9 cellular contexts compared by ENCODE assay signal in genomic region chrX:119234931-119235555, GRCh38. TPM values are rescaled to one million over a fixed set of nuclear protein-coding genes. Genes with fewer than 3 reads are reported as not detected.
DNase-seq lines count a peak whose midpoint lies in the region; ATAC-seq, FAIRE-seq and TF ChIP-seq lines count a peak whose summit lies in the region.
"Had no signal": no experiment of that assay in that cellular context is flagged by ENCODE, and none has a peak within 500 bp of the region (broad histone marks: within the 10 kb centered on the region; RNA-seq: fewer than 3 reads in every experiment).

No MANE protein-coding gene starts in this region.

- H3K4me1 ChIP-seq in HUES64 (ENCODE audit: insufficient read depth, low read length) (peaks cover 33% of the 10 kb centered on the region), small intestine (ENCODE audit: control insufficient read depth in 2 of 2, insufficient read depth in 1 of 2, low read depth in 1 of 2, low read length in 1 of 2) (peaks cover 0 to 10% of the 10 kb centered on the region in 2 donors)
- H3K4me1 ChIP-seq in naive thymus-derived CD4-positive, alpha-beta T cell (ENCODE audit: control insufficient read depth in 2 of 2, insufficient read depth in 2 of 2, low read length in 2 of 2): peaks cover 8 to 11% of the 10 kb centered on the region in 2 donors

- DNase-seq in AG10803 (ENCODE audit: low read depth) (peak; percentile 80), NCI-H2029 (lab: John Stamatoyannopoulos, UW) (no peak), small intestine (no peak), hippocampal formation (lab: John Stamatoyannopoulos, UW) (no peak)
- DNase-seq in naive thymus-derived CD4-positive, alpha-beta T cell: no peak
- DNase-seq in stimulated activated CD4-positive, alpha-beta T cell treated with anti-CD3 and anti-CD28 coated beads, Interleukin-15, amount 100 ng/mL, for 24 hours: no peak
- DNase-seq: midbrain had no signal

- H3K27ac Mint-ChIP-seq in dendritic cell treated with granulocyte-macrophage colony-stimulating factor and Interleukin-4, amounts not matched to agents 40 ng/mL and 50 ng/mL, for 4 days: peak overlapping the region; percentile 88
- peak overlapping the region in 7 of 9 donors; percentile 49 to 86 (median 72) for H3K27ac Mint-ChIP-seq in naive thymus-derived CD4-positive, alpha-beta T cell

- WGBS in HUES64: 9% methylated on average over 10 of the region's 10 CpGs
- WGBS in small intestine, 3 donors: 74 to 84% (median 82%) methylated on average over 10 of the region's 10 CpGs

- CTCF ChIA-PET in naive thymus-derived CD4-positive, alpha-beta T cell (lab: Charles Lee): no interaction called here

- no peaks in the 10 kb centered on the region for H3K9me3 ChIP-seq in HUES64 (ENCODE audit: insufficient read depth, low read depth, low read length)
- H3K9me3 ChIP-seq in naive thymus-derived CD4-positive, alpha-beta T cell (ENCODE audit: control insufficient read depth in 2 of 3, low read length in 3 of 3): no peaks in the 10 kb centered on the region
- no peaks in the 10 kb centered on the region for H3K9me3 ChIP-seq in small intestine (ENCODE audit: control insufficient read depth, low read depth)

- H3K36me3 Mint-ChIP-seq in dendritic cell treated with granulocyte-macrophage colony-stimulating factor and Interleukin-4, amounts not matched to agents 40 ng/mL and 50 ng/mL, for 4 days (ENCODE audit: low read depth): peaks cover 16% of the 10 kb centered on the region
- peaks cover 0 to 4% (median 0%) of the 10 kb centered on the region in 5 donors for H3K36me3 Mint-ChIP-seq in naive thymus-derived CD4-positive, alpha-beta T cell

- peaks cover 16% of the 10 kb centered on the region for H3K36me3 ChIP-seq in HUES64 (ENCODE audit: insufficient read depth, low read length)
- peaks cover 0 to 7% (median 0%) of the 10 kb centered on the region in 3 experiments for H3K36me3 ChIP-seq in naive thymus-derived CD4-positive, alpha-beta T cell (ENCODE audit: control insufficient read depth in 2 of 3, insufficient read depth in 3 of 3, low read length in 3 of 3)
- H3K36me3 ChIP-seq in small intestine (ENCODE audit: control insufficient read depth in 2 of 2, insufficient read depth in 2 of 2, low read length in 2 of 2): no peaks in the 10 kb centered on the region

- H3K9ac ChIP-seq in HUES64 (ENCODE audit: low read depth, low read length): peak overlapping the region; percentile 88

- no peaks in the 10 kb centered on the region for H3K9me3 Mint-ChIP-seq in dendritic cell treated with granulocyte-macrophage colony-stimulating factor and Interleukin-4, amounts not matched to agents 40 ng/mL and 50 ng/mL, for 4 days
- H3K9me3 Mint-ChIP-seq in naive thymus-derived CD4-positive, alpha-beta T cell: peaks cover 0 to 2% (median 0%) of the 10 kb centered on the region in 11 donors

- TF ChIP-seq CTCF in AG10803 (conservative IDR thresholded peaks at IDR 0.05; ENCODE audit: low read length): no peak

- H3K4me3 ChIP-seq in AG10803 (ENCODE audit: low read length) (peak overlapping the region; percentile 60), HUES64 (ENCODE audit: low read length) (peak overlapping the region; percentile 77), small intestine (ENCODE audit: low read depth in 1 of 2, low read length in 2 of 2) (no peak overlapping the region)
- no peak overlapping the region for H3K4me3 ChIP-seq in naive thymus-derived CD4-positive, alpha-beta T cell (ENCODE audit: low read length)

- peaks cover 29% of the 10 kb centered on the region for H3K4me1 Mint-ChIP-seq in dendritic cell treated with granulocyte-macrophage colony-stimulating factor and Interleukin-4, amounts not matched to agents 40 ng/mL and 50 ng/mL, for 4 days (ENCODE audit: low read depth)
- H3K4me1 Mint-ChIP-seq in naive thymus-derived CD4-positive, alpha-beta T cell: peaks cover 13 to 31% (median 28%) of the 10 kb centered on the region in 7 donors

- no peak for FAIRE-seq in small intestine (lab: Jason Lieb, UNC)

- intact Hi-C loops in dendritic cell treated with granulocyte-macrophage colony-stimulating factor and Interleukin-4, amounts not matched to agents 40 ng/mL and 50 ng/mL, for 4 days (cut with micrococcal nuclease): no loop called here
- intact Hi-C loops in naive thymus-derived CD4-positive, alpha-beta T cell (cut with micrococcal nuclease): loop anchor here (5.0 to 10.0 kb wide), 4 partner anchors 232 to 888 kb away; partner anchors contain the start of genes NDUFA1 (in 2 of the 2), RNF113A (in 2 of the 2), NKAP (in 1 of the 2) and SLC25A5 (in 1 of the 2)

- peak overlapping the region; percentile 88 for H3K4me3 Mint-ChIP-seq in dendritic cell treated with granulocyte-macrophage colony-stimulating factor and Interleukin-4, amounts not matched to agents 40 ng/mL and 50 ng/mL, for 4 days
- H3K4me3 Mint-ChIP-seq in naive thymus-derived CD4-positive, alpha-beta T cell: peak overlapping the region; percentile 83 to 93 (median 90)

- H3K27ac ChIP-seq in HUES64 (ENCODE audit: low read depth, low read length): peak overlapping the region; percentile 95
- H3K27ac ChIP-seq in naive thymus-derived CD4-positive, alpha-beta T cell (ENCODE audit: low read depth, low read length): no peak overlapping the region
- H3K27ac ChIP-seq in small intestine (ENCODE audit: low read depth in 1 of 2, low read length in 1 of 2): no peak overlapping the region

- ATAC-seq in naive thymus-derived CD4-positive, alpha-beta T cell: no peak

- POLR2A ChIA-PET in naive thymus-derived CD4-positive, alpha-beta T cell (lab: Charles Lee): interaction anchor here (0.6 to 0.9 kb wide), 2 partner anchors 10 to 218 kb away, joined by 4 read pairs; no protein-coding TSS in a partner anchor

- H3K27me3 Mint-ChIP-seq in dendritic cell treated with granulocyte-macrophage colony-stimulating factor and Interleukin-4, amounts not matched to agents 40 ng/mL and 50 ng/mL, for 4 days: peaks cover 16% of the 10 kb centered on the region
- peaks cover 0 to 32% (median 0%) of the 10 kb centered on the region in 5 donors for H3K27me3 Mint-ChIP-seq in naive thymus-derived CD4-positive, alpha-beta T cell

- H3K27me3 ChIP-seq in HUES64 (ENCODE audit: insufficient read depth, low read length) (no peaks in the 10 kb centered on the region), small intestine (ENCODE audit: control insufficient read depth in 2 of 2, insufficient read depth in 2 of 2, low read length in 2 of 2) (no peaks in the 10 kb centered on the region)
- no peaks in the 10 kb centered on the region for H3K27me3 ChIP-seq in naive thymus-derived CD4-positive, alpha-beta T cell (ENCODE audit: control insufficient read depth in 2 of 2, insufficient read depth in 2 of 2, low read length in 2 of 2)

RNA-seq across cellular contexts. Expression of gene PGRMC1, which starts 1.0 kb away (rescaled TPM):
- 248 TPM for polyA plus RNA-seq in HUES64 (2013, experiment 1 of 2)
- 252 TPM for polyA plus RNA-seq in HUES64 (2013, experiment 2 of 2)
- total RNA-seq in naive thymus-derived CD4-positive, alpha-beta T cell: 10 to 100 TPM in 4 of 5 experiments, 1 to 10 TPM in 1; 9.5 to 28.4 (median 11.9) TPM
- 10 to 100 TPM; 17.6 to 18.4 TPM for polyA plus RNA-seq in naive thymus-derived CD4-positive, alpha-beta T cell
- polyA plus RNA-seq in small intestine: 100 to 1,000 TPM in 2 of 3 donors, 10 to 100 TPM in 1; 97.0 to 115 (median 103) TPM

Comparison
In these comparisons a context has a peak if more than half of its experiments do, and no peak if none do; other contexts are left out.
1. H3K4me3 ChIP-seq: peak in AG10803 (single experiment) and HUES64 (single experiment); none in naive thymus-derived CD4-positive, alpha-beta T cell (single experiment) and small intestine (0 of 2).
2. RNA of gene PGRMC1, which starts 1.0 kb away (polyA plus RNA-seq): 97.0 to 115 TPM in small intestine; 17.6 to 18.4 TPM in naive thymus-derived CD4-positive, alpha-beta T cell; every median in the first group is over 4 times any median in the second.